Comparison of ENCODE assay signal across 25 cellular contexts in the genomic region with DNA sequence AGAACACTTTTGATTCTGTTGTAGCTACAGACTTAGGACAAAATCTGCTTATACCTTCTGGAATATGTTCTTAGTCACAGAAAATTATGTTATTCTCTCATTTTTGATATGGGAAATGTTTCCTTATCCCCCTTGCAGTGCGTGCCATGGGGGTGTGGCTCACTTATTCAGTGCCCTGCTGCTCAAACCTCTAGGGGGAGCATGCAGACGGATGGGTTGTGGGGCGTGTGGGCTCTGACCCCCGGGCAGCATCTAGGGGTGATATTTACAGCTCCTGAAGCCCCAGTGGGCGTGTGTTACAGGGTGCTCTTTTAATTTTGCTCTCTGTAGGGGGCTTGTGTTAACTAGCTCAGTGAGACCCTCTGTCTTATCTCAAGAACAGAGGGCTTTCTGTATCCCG.
DNase-seq lines count a peak whose midpoint lies in the region; ATAC-seq and TF ChIP-seq lines count a peak whose summit lies in the region.
"Had no signal": no experiment of that assay in that cellular context is flagged by ENCODE, and none has a peak within 500 bp of the region (broad histone marks: within the 10 kb centered on the region; RNA-seq: fewer than 3 reads in every experiment).

No MANE protein-coding gene starts in this region.

- H3K27me3 Mint-ChIP-seq in chondrocyte (ENCODE audit: low read depth), result peaks cover 30% of the 10 kb centered on the region

- H3K4me3 Mint-ChIP-seq in chondrocyte (ENCODE audit: unreplicated experiment), result no peak overlapping the region
- H3K4me3 Mint-ChIP-seq: activated B cell treated with CpG ODN at 0.5 μM for 24 hours; activated CD8-positive, alpha-beta T cell treated with anti-CD3 and anti-CD28 coated beads, Interleukin-2, amount 10 ng/mL, durations not matched to agents 7 days and 5 days; activated naive CD8-positive, alpha-beta T cell treated with anti-CD3 and anti-CD28 coated beads, Interleukin-2, amount 10 ng/mL, durations not matched to agents 7 days and 5 days; CD4-positive, alpha-beta T cell; naive B cell; stimulated activated naive CD8-positive, alpha-beta T cell treated with anti-CD3 and anti-CD28 coated beads, Interleukin-15, Interleukin-2, amounts not matched to agents 100 ng/mL and 50 ng/mL, for 24 hours had no signal

- no peak overlapping the region for H3K4me3 ChIP-seq in cardiac muscle cell
- no peak overlapping the region for H3K4me3 ChIP-seq in left ventricle myocardium inferior
- H3K4me3 ChIP-seq: breast epithelium, GM23248, ovary, sigmoid colon, SJSA1 had no signal

- H3K36me3 Mint-ChIP-seq in chondrocyte (ENCODE audit: low read depth), result no peaks in the 10 kb centered on the region
- H3K36me3 Mint-ChIP-seq: activated naive CD8-positive, alpha-beta T cell treated with anti-CD3 and anti-CD28 coated beads, Interleukin-2, amount 10 ng/mL, durations not matched to agents 7 days and 5 days had no signal

- H3K9me3 ChIP-seq in cardiac muscle cell (ENCODE audit: low read depth) (no peaks in the 10 kb centered on the region), left ventricle myocardium inferior (replicated peaks) (peaks cover 6% of the 10 kb centered on the region)
- H3K9me3 ChIP-seq: breast epithelium, ovary, SJSA1 had no signal

- no peaks in the 10 kb centered on the region for H3K27me3 ChIP-seq in cardiac muscle cell
- H3K27me3 ChIP-seq in left ventricle myocardium inferior (ENCODE audit: low read depth), result peaks cover 35% of the 10 kb centered on the region
- H3K27me3 ChIP-seq: ovary, sigmoid colon, SJSA1 had no signal

- H3K36me3 ChIP-seq in cardiac muscle cell (no peaks in the 10 kb centered on the region), left ventricle myocardium inferior (no peaks in the 10 kb centered on the region)
- H3K36me3 ChIP-seq: breast epithelium, ovary, sigmoid colon, SJSA1 had no signal

- H3K4me1 Mint-ChIP-seq in chondrocyte (ENCODE audit: low read depth), result no peaks in the 10 kb centered on the region
- H3K4me1 Mint-ChIP-seq: activated B cell treated with CpG ODN at 0.5 μM for 24 hours; activated naive CD8-positive, alpha-beta T cell treated with anti-CD3 and anti-CD28 coated beads, Interleukin-2, amount 10 ng/mL, durations not matched to agents 7 days and 5 days; naive B cell had no signal

- DNase-seq in cardiac muscle cell (ENCODE audit: low read depth in 1 of 2, low spot score in 1 of 2) (no peak), left ventricle myocardium inferior (no peak), chondrocyte (ENCODE audit: low spot score) (no peak), HuH-7 (ENCODE audit: low spot score) (no peak), 8988T (no peak), kidney tubule cell (ENCODE audit: low spot score) (no peak)
- DNase-seq: activated B cell treated with CpG ODN at 0.5 μM for 24 hours; activated CD8-positive, alpha-beta T cell treated with anti-CD3 and anti-CD28 coated beads, Interleukin-2, amount 10 ng/mL, durations not matched to agents 7 days and 5 days; activated naive CD8-positive, alpha-beta T cell treated with anti-CD3 and anti-CD28 coated beads, Interleukin-2, amount 10 ng/mL, durations not matched to agents 7 days and 5 days; CD4-positive, alpha-beta T cell; EL; GM23248; head of caudate nucleus; naive B cell; NCI-H1092 treated with DMSO at 0.1 percent for 48 hours; NCI-H524 treated with DMSO at 0.1 percent for 48 hours; ovary; sigmoid colon; trophoblast cell had no signal

- TF ChIP-seq CTCF in cardiac muscle cell (IDR thresholded peaks at IDR 0.05; ENCODE audit: low read depth, low read length) (peak; percentile 19), left ventricle myocardium inferior (IDR thresholded peaks at IDR 0.05; ENCODE audit: borderline replicate concordance) (no peak), LNCAP (IDR thresholded peaks at IDR 0.05) (peak; percentile 23; the same call in 1 of the 2 replicates), chondrocyte (IDR thresholded peaks at IDR 0.05) (peak; percentile 36)

- H3K4me1 ChIP-seq in cardiac muscle cell (ENCODE audit: low read depth) (peaks cover 4% of the 10 kb centered on the region), left ventricle myocardium inferior (no peaks in the 10 kb centered on the region)
- H3K4me1 ChIP-seq: breast epithelium, sigmoid colon, SJSA1 had no signal

- H3K27ac ChIP-seq in cardiac muscle cell (no peak overlapping the region), left ventricle myocardium inferior (replicated peaks) (no peak overlapping the region)
- H3K27ac ChIP-seq: breast epithelium, GM23248, HL-60, ovary, sigmoid colon, SJSA1 had no signal

- intact Hi-C loops in left ventricle myocardium inferior (cut with micrococcal nuclease), result no loop called here

- ATAC-seq in HG02623 (IDR thresholded peaks at IDR 0.05; ENCODE audit: unreplicated experiment), result no peak
- ATAC-seq: activated CD8-positive, alpha-beta T cell treated with anti-CD3 and anti-CD28 coated beads, Interleukin-2, amount 10 ng/mL, durations not matched to agents 7 days and 5 days had no signal

- H3K9me3 Mint-ChIP-seq in chondrocyte (ENCODE audit: low read depth), result peaks cover 3% of the 10 kb centered on the region
- H3K9me3 Mint-ChIP-seq: activated B cell treated with CpG ODN at 0.5 μM for 24 hours; CD4-positive, alpha-beta T cell had no signal

- H3K27ac Mint-ChIP-seq in chondrocyte (ENCODE audit: unreplicated experiment), result no peak overlapping the region
- H3K27ac Mint-ChIP-seq: activated B cell treated with CpG ODN at 0.5 μM for 24 hours; activated CD8-positive, alpha-beta T cell treated with anti-CD3 and anti-CD28 coated beads, Interleukin-2, amount 10 ng/mL, durations not matched to agents 7 days and 5 days; activated naive CD8-positive, alpha-beta T cell treated with anti-CD3 and anti-CD28 coated beads, Interleukin-2, amount 10 ng/mL, durations not matched to agents 7 days and 5 days; CD4-positive, alpha-beta T cell; naive B cell; stimulated activated naive CD8-positive, alpha-beta T cell treated with anti-CD3 and anti-CD28 coated beads, Interleukin-15, Interleukin-2, amounts not matched to agents 100 ng/mL and 50 ng/mL, for 24 hours had no signal
